Comparison of ENCODE assay signal across 8 cellular contexts in genomic region chr5:154972476-154973080, GRCh38. TPM values are rescaled to one million over a fixed set of nuclear protein-coding genes. Genes with fewer than 3 reads are reported as not detected.
DNase-seq lines count a peak whose midpoint lies in the region; ATAC-seq and TF ChIP-seq lines count a peak whose summit lies in the region.

No MANE protein-coding gene starts in this region.

- H3K4me1 ChIP-seq in gastrocnemius medialis: no peaks in the 10 kb centered on the region

- no peak overlapping the region for H3K27ac ChIP-seq in gastrocnemius medialis

- peak; percentile 18 for DNase-seq in NCI-H510A treated with DMSO at 0.1 percent for 48 hours (lab: John Stamatoyannopoulos, UW)
- no peak for DNase-seq in NCI-H510A (lab: John Stamatoyannopoulos, UW)
- peak; percentile 26 for DNase-seq in NCI-H1694 treated with DMSO at 0.1 percent for 48 hours (lab: John Stamatoyannopoulos, UW)
- DNase-seq in astrocyte of the hippocampus (ENCODE audit: low read depth, low spot score): peak; percentile 71
- peak; percentile 50 for DNase-seq in iris pigment epithelial cell (ENCODE audit: low read depth)
- DNase-seq in activated T-cell treated with anti-CD3 and anti-CD28 coated beads, Interleukin-2, amount 50 U/mL, for 72 hours: no peak
- no peak for DNase-seq in gastrocnemius medialis

- no peaks in the 10 kb centered on the region for H3K27me3 Mint-ChIP-seq in activated T-cell treated with anti-CD3 and anti-CD28 coated beads, Interleukin-2, amount 50 U/mL, for 72 hours (ENCODE audit: low read depth)

- in situ Hi-C loops in gastrocnemius medialis (cut with MboI; ENCODE audit: low sequenced_read_pairs in 4 of 4): no loop called here

- no peaks in the 10 kb centered on the region for H3K36me3 Mint-ChIP-seq in activated T-cell treated with anti-CD3 and anti-CD28 coated beads, Interleukin-2, amount 50 U/mL, for 72 hours (ENCODE audit: insufficient read depth in 2 of 2)

- no peak for TF ChIP-seq POLR2A in gastrocnemius medialis (IDR thresholded peaks at IDR 0.05)

- no peak overlapping the region for H3K27ac Mint-ChIP-seq in activated T-cell treated with anti-CD3 and anti-CD28 coated beads, Interleukin-2, amount 50 U/mL, for 72 hours

- peaks cover 0 to 18% of the 10 kb centered on the region in 2 donors for H3K36me3 ChIP-seq in gastrocnemius medialis

- intact Hi-C loops in gastrocnemius medialis (cut with DNase I; ENCODE audit: low total_unique reads): no loop called here

- peaks cover 0 to 2% of the 10 kb centered on the region in 2 donors for H3K9me3 Mint-ChIP-seq in activated T-cell treated with anti-CD3 and anti-CD28 coated beads, Interleukin-2, amount 50 U/mL, for 72 hours

- no peak for ATAC-seq in activated T-cell treated with anti-CD3 and anti-CD28 coated beads, Interleukin-2, amount 50 U/mL, for 72 hours (replicated peaks in 1 of 2)
- ATAC-seq in GM21619 (IDR thresholded peaks at IDR 0.05; ENCODE audit: unreplicated experiment) (no peak), gastrocnemius medialis (no peak)

- no peaks in the 10 kb centered on the region for H3K9me3 ChIP-seq in gastrocnemius medialis

- TF ChIP-seq CTCF in gastrocnemius medialis (IDR thresholded peaks at IDR 0.05 in 4 of 5, conservative IDR thresholded peaks at IDR 0.05 in 1 of 5): no peak

- H3K4me1 Mint-ChIP-seq in activated T-cell treated with anti-CD3 and anti-CD28 coated beads, Interleukin-2, amount 50 U/mL, for 72 hours (ENCODE audit: low read depth): no peaks in the 10 kb centered on the region

- H3K4me3 ChIP-seq in gastrocnemius medialis: no peak overlapping the region

- no peaks in the 10 kb centered on the region for H3K27me3 ChIP-seq in gastrocnemius medialis

- H3K4me3 Mint-ChIP-seq in activated T-cell treated with anti-CD3 and anti-CD28 coated beads, Interleukin-2, amount 50 U/mL, for 72 hours: no peak overlapping the region

RNA-seq across cellular contexts. Expression of gene MRPL22, which starts 31.7 kb away (rescaled TPM):
- 10 to 100 TPM; 67.5 to 78.0 TPM for total RNA-seq in activated T-cell treated with anti-CD3 and anti-CD28 coated beads, Interleukin-2, amount 50 U/mL, for 72 hours
- total RNA-seq in gastrocnemius medialis: 10 to 100 TPM; 13.6 to 22.5 (median 21.0) TPM

RNA-seq across cellular contexts. Expression of gene GEMIN5, which starts 34.6 kb away (rescaled TPM):
- total RNA-seq in activated T-cell treated with anti-CD3 and anti-CD28 coated beads, Interleukin-2, amount 50 U/mL, for 72 hours: 10 to 100 TPM; 14.4 to 15.8 TPM
- total RNA-seq in gastrocnemius medialis: 10 to 100 TPM; 17.4 to 25.3 (median 23.8) TPM

RNA-seq across cellular contexts. Expression of gene KIF4B, which starts 41.0 kb away (rescaled TPM):
- under 1 TPM in 1 of 2 donors, not detected in 1; 0.30 TPM for total RNA-seq in activated T-cell treated with anti-CD3 and anti-CD28 coated beads, Interleukin-2, amount 50 U/mL, for 72 hours
- total RNA-seq in gastrocnemius medialis: under 1 TPM in 2 of 4 donors, not detected in 2; 0.10 to 0.16 TPM

Comparison
In these comparisons a context has a peak if more than half of its experiments do, and no peak if none do; other contexts are left out.
1. DNase-seq: peak in NCI-H510A treated with DMSO at 0.1 percent for 48 hours (single experiment), NCI-H1694 treated with DMSO at 0.1 percent for 48 hours (single experiment), astrocyte of the hippocampus (single experiment) and iris pigment epithelial cell (single experiment); none in NCI-H510A (single experiment), activated T-cell treated with anti-CD3 and anti-CD28 coated beads, Interleukin-2, amount 50 U/mL, for 72 hours (0 of 2) and gastrocnemius medialis (0 of 2).